In genomic region chr3:49359623-49360022, GRCh38 we compare ENCODE assay signal across 10 cellular contexts. TPM values are rescaled to one million over a fixed set of nuclear protein-coding genes. Genes with fewer than 3 reads are reported as not detected.
DNase-seq lines count a peak whose midpoint lies in the region; ATAC-seq, FAIRE-seq and TF ChIP-seq lines count a peak whose summit lies in the region.
"Had no signal": no experiment of that assay in that cellular context is flagged by ENCODE, and none has a peak within 500 bp of the region (broad histone marks: within the 10 kb centered on the region; RNA-seq: fewer than 3 reads in every experiment).

No MANE protein-coding gene starts in this region.

- TF ChIP-seq CTCF in left lung (IDR thresholded peaks at IDR 0.05) (no peak), BE2C (IDR thresholded peaks at IDR 0.05; ENCODE audit: low read depth, low read length) (no peak), GM10248 (IDR thresholded peaks at IDR 0.05; ENCODE audit: control extremely low read depth, extremely low read depth, low read depth, missing control alignments) (no peak), D721Med (IDR thresholded peaks at IDR 0.05; ENCODE audit: insufficient read depth, missing control alignments) (no peak)

- H3K4me1 ChIP-seq in left lung (peaks cover 33 to 71% of the 10 kb centered on the region in 2 donors), BE2C (peaks cover 3% of the 10 kb centered on the region; the same call in 1 of the 2 replicates)

- H3K27me3 Mint-ChIP-seq in stimulated activated naive CD8-positive, alpha-beta T cell treated with anti-CD3 and anti-CD28 coated beads, Interleukin-15, Interleukin-2, amounts not matched to agents 100 ng/mL and 50 ng/mL, for 24 hours: no peaks in the 10 kb centered on the region
- no peaks in the 10 kb centered on the region for H3K27me3 Mint-ChIP-seq in activated T-helper 1 cell treated with anti-CD3 and anti-CD28 coated beads, Interleukin-12 subunit alpha, Interleukin-12 subunit beta, Interleukin-2, Interleukin-4 antibody, amounts not matched to agents 30 ng/mL and 10 ng/mL and 1 ng/mL, durations not matched to agents 14 hours and 24 hours and 36 hours (ENCODE audit: insufficient read depth)

- intact Hi-C loops in activated T-helper 1 cell treated with anti-CD3 and anti-CD28 coated beads, Interleukin-12 subunit alpha, Interleukin-12 subunit beta, Interleukin-2, Interleukin-4 antibody, amounts not matched to agents 30 ng/mL and 10 ng/mL and 1 ng/mL, durations not matched to agents 14 hours and 24 hours and 36 hours (cut with micrococcal nuclease): loop anchor here (5.0 kb wide), 1 partner anchor 267 kb away; the partner anchor contains the start of gene QRICH1
- intact Hi-C loops in left lung (cut with DNase I): no loop called here

- POLR2A ChIA-PET in GM10248 (lab: Yijun Ruan, JAX): interaction anchor here (0.6 to 1.4 kb wide), 3 partner anchors 20 to 52 kb away, joined by 3 to 8 read pairs (median 5); partner anchors contain the start of genes RHOA, TCTA and USP4

- H3K4me3 Mint-ChIP-seq in stimulated activated naive CD8-positive, alpha-beta T cell treated with anti-CD3 and anti-CD28 coated beads, Interleukin-15, Interleukin-2, amounts not matched to agents 100 ng/mL and 50 ng/mL, for 24 hours: peak overlapping the region; percentile 97
- H3K4me3 Mint-ChIP-seq in activated T-helper 1 cell treated with anti-CD3 and anti-CD28 coated beads, Interleukin-12 subunit alpha, Interleukin-12 subunit beta, Interleukin-2, Interleukin-4 antibody, amounts not matched to agents 30 ng/mL and 10 ng/mL and 1 ng/mL, durations not matched to agents 14 hours and 24 hours and 36 hours: peak overlapping the region; percentile 94

- H3K27ac ChIP-seq in left lung: peak overlapping the region; percentile 90 to 93

- no peak for ATAC-seq in stimulated activated naive CD8-positive, alpha-beta T cell treated with anti-CD3 and anti-CD28 coated beads, Interleukin-15, Interleukin-2, amounts not matched to agents 100 U/mL and 50 U/mL, for 24 hours
- no peak for ATAC-seq in left lung

- H3K4me1 Mint-ChIP-seq in stimulated activated naive CD8-positive, alpha-beta T cell treated with anti-CD3 and anti-CD28 coated beads, Interleukin-15, Interleukin-2, amounts not matched to agents 100 ng/mL and 50 ng/mL, for 24 hours (ENCODE audit: low read depth): peaks cover 45% of the 10 kb centered on the region
- peaks cover 27% of the 10 kb centered on the region for H3K4me1 Mint-ChIP-seq in activated T-helper 1 cell treated with anti-CD3 and anti-CD28 coated beads, Interleukin-12 subunit alpha, Interleukin-12 subunit beta, Interleukin-2, Interleukin-4 antibody, amounts not matched to agents 30 ng/mL and 10 ng/mL and 1 ng/mL, durations not matched to agents 14 hours and 24 hours and 36 hours (ENCODE audit: low read depth)

- FAIRE-seq in D721Med (lab: Jason Lieb, UNC): no peak

- DNase-seq in stimulated activated naive CD8-positive, alpha-beta T cell treated with anti-CD3 and anti-CD28 coated beads, Interleukin-15, Interleukin-2, amounts not matched to agents 100 U/mL and 50 U/mL, for 24 hours: no peak
- DNase-seq in activated T-helper 1 cell treated with anti-CD3 and anti-CD28 coated beads, Interleukin-12 subunit alpha, Interleukin-12 subunit beta, Interleukin-2, Interleukin-4 antibody, amounts not matched to agents 30 ng/mL and 10 ng/mL and 1 ng/mL, durations not matched to agents 14 hours and 24 hours and 36 hours (ENCODE audit: low spot score): no peak
- DNase-seq in left lung (no peak), SIG-M5 (lab: John Stamatoyannopoulos, UW) (no peak), BE2C (no peak), GM10248 (ENCODE audit: extremely low spot score) (no peak), D721Med (ENCODE audit: insufficient read length, low spot score) (no peak)
- DNase-seq: activated T-cell treated with anti-CD3 and anti-CD28 coated beads, Interleukin-2, amount 50 U/mL, for 1 hour; NCI-H524 treated with DMSO at 0.1 percent for 48 hours had no signal

- no peaks in the 10 kb centered on the region for H3K9me3 Mint-ChIP-seq in stimulated activated naive CD8-positive, alpha-beta T cell treated with anti-CD3 and anti-CD28 coated beads, Interleukin-15, Interleukin-2, amounts not matched to agents 100 ng/mL and 50 ng/mL, for 24 hours
- no peaks in the 10 kb centered on the region for H3K9me3 Mint-ChIP-seq in activated T-helper 1 cell treated with anti-CD3 and anti-CD28 coated beads, Interleukin-12 subunit alpha, Interleukin-12 subunit beta, Interleukin-2, Interleukin-4 antibody, amounts not matched to agents 30 ng/mL and 10 ng/mL and 1 ng/mL, durations not matched to agents 14 hours and 24 hours and 36 hours

- CTCF ChIA-PET in GM10248 (lab: Yijun Ruan, JAX): interaction anchor here (1.3 to 1.6 kb wide), 4 partner anchors 10 to 20 kb away, joined by 3 to 8 read pairs (median 7); partner anchors contain the start of gene USP4

- H3K9me3 ChIP-seq in left lung (no peaks in the 10 kb centered on the region), BE2C (no peaks in the 10 kb centered on the region)

- peaks cover 62% of the 10 kb centered on the region for H3K36me3 Mint-ChIP-seq in stimulated activated naive CD8-positive, alpha-beta T cell treated with anti-CD3 and anti-CD28 coated beads, Interleukin-15, Interleukin-2, amounts not matched to agents 100 ng/mL and 50 ng/mL, for 24 hours (ENCODE audit: low read depth)
- peaks cover 40% of the 10 kb centered on the region for H3K36me3 Mint-ChIP-seq in activated T-helper 1 cell treated with anti-CD3 and anti-CD28 coated beads, Interleukin-12 subunit alpha, Interleukin-12 subunit beta, Interleukin-2, Interleukin-4 antibody, amounts not matched to agents 30 ng/mL and 10 ng/mL and 1 ng/mL, durations not matched to agents 14 hours and 24 hours and 36 hours (ENCODE audit: low read depth)

- H3K36me3 ChIP-seq in left lung (peaks cover 9 to 83% of the 10 kb centered on the region in 2 donors), BE2C (peaks cover 25% of the 10 kb centered on the region)

- peak overlapping the region; percentile 95 for H3K27ac Mint-ChIP-seq in stimulated activated naive CD8-positive, alpha-beta T cell treated with anti-CD3 and anti-CD28 coated beads, Interleukin-15, Interleukin-2, amounts not matched to agents 100 ng/mL and 50 ng/mL, for 24 hours
- no peak overlapping the region for H3K27ac Mint-ChIP-seq in activated T-helper 1 cell treated with anti-CD3 and anti-CD28 coated beads, Interleukin-12 subunit alpha, Interleukin-12 subunit beta, Interleukin-2, Interleukin-4 antibody, amounts not matched to agents 30 ng/mL and 10 ng/mL and 1 ng/mL, durations not matched to agents 14 hours and 24 hours and 36 hours

- H3K27me3 ChIP-seq in left lung: no peaks in the 10 kb centered on the region
- H3K27me3 ChIP-seq in BE2C: no peaks in the 10 kb centered on the region

- H3K4me3 ChIP-seq in left lung (no peak overlapping the region), BE2C (ENCODE audit: low read depth, low read length) (no peak overlapping the region)

RNA-seq across cellular contexts. Expression of gene GPX1, which starts 1.5 kb away (rescaled TPM):
- 181 and 188 TPM in 2 replicates for total RNA-seq in activated T-helper 1 cell treated with anti-CD3 and anti-CD28 coated beads, Interleukin-12 subunit alpha, Interleukin-12 subunit beta, Interleukin-2, Interleukin-4 antibody, amounts not matched to agents 30 ng/mL and 10 ng/mL and 1 ng/mL, durations not matched to agents 14 hours and 24 hours and 36 hours
- 100 to 1,000 TPM; 468 to 518 TPM for total RNA-seq in left lung
- 535 TPM for polyA plus RNA-seq in BE2C (2012; ENCODE audit: insufficient read depth, insufficient read length, low read depth)

RNA-seq across cellular contexts. Expression of gene USP4, which starts 19.8 kb away (rescaled TPM):
- total RNA-seq in activated T-helper 1 cell treated with anti-CD3 and anti-CD28 coated beads, Interleukin-12 subunit alpha, Interleukin-12 subunit beta, Interleukin-2, Interleukin-4 antibody, amounts not matched to agents 30 ng/mL and 10 ng/mL and 1 ng/mL, durations not matched to agents 14 hours and 24 hours and 36 hours: 84.4 and 90.2 TPM in 2 replicates
- 10 to 100 TPM; 57.7 to 72.9 TPM for total RNA-seq in left lung
- 54.6 TPM for polyA plus RNA-seq in BE2C (2012; ENCODE audit: insufficient read depth, insufficient read length, low read depth)

RNA-seq across cellular contexts. Expression of gene RHOA, which starts 52.2 kb away (rescaled TPM):
- 376 and 381 TPM in 2 replicates for total RNA-seq in activated T-helper 1 cell treated with anti-CD3 and anti-CD28 coated beads, Interleukin-12 subunit alpha, Interleukin-12 subunit beta, Interleukin-2, Interleukin-4 antibody, amounts not matched to agents 30 ng/mL and 10 ng/mL and 1 ng/mL, durations not matched to agents 14 hours and 24 hours and 36 hours
- 100 to 1,000 TPM; 480 to 625 TPM for total RNA-seq in left lung
- 311 TPM for polyA plus RNA-seq in BE2C (2012; ENCODE audit: insufficient read depth, insufficient read length, low read depth)

RNA-seq across cellular contexts. Expression of gene TCTA, which starts 52.6 kb away (rescaled TPM):
- 27.8 and 30.0 TPM in 2 replicates for total RNA-seq in activated T-helper 1 cell treated with anti-CD3 and anti-CD28 coated beads, Interleukin-12 subunit alpha, Interleukin-12 subunit beta, Interleukin-2, Interleukin-4 antibody, amounts not matched to agents 30 ng/mL and 10 ng/mL and 1 ng/mL, durations not matched to agents 14 hours and 24 hours and 36 hours
- total RNA-seq in left lung: 10 to 100 TPM; 37.2 to 41.5 TPM
- 26.8 TPM for polyA plus RNA-seq in BE2C (2012; ENCODE audit: insufficient read depth, insufficient read length, low read depth)
